ENCODE assay signal across 17 cellular contexts in the genomic region with DNA sequence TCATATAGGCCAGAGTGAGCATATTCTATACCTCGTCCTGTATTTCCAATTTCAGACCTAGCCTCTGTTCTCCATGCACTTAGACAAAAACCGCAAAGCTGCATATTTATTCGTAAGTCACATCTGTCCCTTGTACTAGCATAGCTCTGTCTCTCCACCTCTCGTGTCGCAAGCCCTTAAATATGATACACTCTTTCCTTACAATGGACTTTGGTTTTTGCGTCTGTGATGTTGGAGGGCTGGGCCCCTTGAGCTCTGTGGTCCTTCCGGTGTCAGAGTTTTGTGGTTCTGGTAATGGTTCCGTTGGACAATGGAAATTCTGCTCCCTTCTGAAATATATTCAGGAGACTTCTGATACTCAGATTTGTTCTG. TPM values are rescaled to one million over a fixed set of nuclear protein-coding genes. Genes with fewer than 3 reads are reported as not detected.
DNase-seq lines count a peak whose midpoint lies in the region; ATAC-seq lines count a peak whose summit lies in the region.
"Had no signal": no experiment of that assay in that cellular context is flagged by ENCODE, and none has a peak within 500 bp of the region (broad histone marks: within the 10 kb centered on the region; RNA-seq: fewer than 3 reads in every experiment).

No MANE protein-coding gene starts in this region.

- POLR2A ChIA-PET in CD4-positive, alpha-beta memory T cell (lab: Charles Lee; ENCODE audit: partially characterized antibody) = interaction anchor here (1.0 to 19.4 kb wide), 18 partner anchors 11 to 368 kb away, joined by 3 to 578 read pairs (median 8); a partner anchor contains a TSS
- POLR2A ChIA-PET in activated CD8-positive, alpha-beta T cell treated with anti-CD3 and anti-CD28 coated beads, Interleukin-2, amount 10 ng/mL, durations not matched to agents 7 days and 5 days (lab: Charles Lee) = interaction anchor here (0.5 to 9.9 kb wide), 12 partner anchors 10 to 579 kb away, joined by 3 to 223 read pairs (median 4); a partner anchor contains a TSS
- POLR2A ChIA-PET in naive thymus-derived CD4-positive, alpha-beta T cell (lab: Charles Lee) = interaction anchor here (0.8 to 10.5 kb wide), 19 partner anchors 10 to 429 kb away, joined by 3 to 214 read pairs (median 4); a partner anchor contains a TSS

- no peaks in the 10 kb centered on the region for H3K27me3 Mint-ChIP-seq in CD4-positive, CD25-positive, alpha-beta regulatory T cell
- H3K27me3 Mint-ChIP-seq in CD4-positive, alpha-beta memory T cell = no peaks in the 10 kb centered on the region
- no peaks in the 10 kb centered on the region for H3K27me3 Mint-ChIP-seq in activated CD8-positive, alpha-beta T cell treated with anti-CD3 and anti-CD28 coated beads, Interleukin-2, amount 10 ng/mL, durations not matched to agents 7 days and 5 days (ENCODE audit: low read depth)
- no peaks in the 10 kb centered on the region for H3K27me3 Mint-ChIP-seq in naive thymus-derived CD4-positive, alpha-beta T cell
- H3K27me3 Mint-ChIP-seq: B cell had no signal

- peaks cover 35 to 89% (median 71%) of the 10 kb centered on the region in 4 donors for H3K4me1 Mint-ChIP-seq in CD4-positive, CD25-positive, alpha-beta regulatory T cell
- peaks cover 66 to 88% (median 74%) of the 10 kb centered on the region in 4 donors for H3K4me1 Mint-ChIP-seq in CD4-positive, alpha-beta memory T cell
- H3K4me1 Mint-ChIP-seq in activated CD8-positive, alpha-beta T cell treated with anti-CD3 and anti-CD28 coated beads, Interleukin-2, amount 10 ng/mL, durations not matched to agents 7 days and 5 days (ENCODE audit: low read depth) = peaks cover 78% of the 10 kb centered on the region
- peaks cover 56 to 92% (median 80%) of the 10 kb centered on the region in 7 donors for H3K4me1 Mint-ChIP-seq in naive thymus-derived CD4-positive, alpha-beta T cell

- H3K4me1 ChIP-seq in CD4-positive, CD25-positive, alpha-beta regulatory T cell (ENCODE audit: control insufficient read depth, insufficient read depth, low read length, poor library complexity, severe bottlenecking) = peaks cover 99% of the 10 kb centered on the region
- peaks cover 94% of the 10 kb centered on the region for H3K4me1 ChIP-seq in CD4-positive, alpha-beta memory T cell (ENCODE audit: insufficient read depth, low read length)
- peaks cover 65 to 84% of the 10 kb centered on the region in 2 donors for H3K4me1 ChIP-seq in naive thymus-derived CD4-positive, alpha-beta T cell (ENCODE audit: control insufficient read depth in 2 of 2, insufficient read depth in 2 of 2, low read length in 2 of 2)
- H3K4me1 ChIP-seq: parathyroid adenoma had no signal

- H3K36me3 Mint-ChIP-seq in CD4-positive, CD25-positive, alpha-beta regulatory T cell = peaks cover 33% of the 10 kb centered on the region
- H3K36me3 Mint-ChIP-seq in CD4-positive, alpha-beta memory T cell = peaks cover 22 to 32% of the 10 kb centered on the region in 2 donors
- peaks cover 66% of the 10 kb centered on the region for H3K36me3 Mint-ChIP-seq in activated CD8-positive, alpha-beta T cell treated with anti-CD3 and anti-CD28 coated beads, Interleukin-2, amount 10 ng/mL, durations not matched to agents 7 days and 5 days (ENCODE audit: low read depth)
- peaks cover 4 to 30% (median 13%) of the 10 kb centered on the region in 5 donors for H3K36me3 Mint-ChIP-seq in naive thymus-derived CD4-positive, alpha-beta T cell

- CTCF ChIA-PET in CD4-positive, alpha-beta memory T cell (lab: Charles Lee; ENCODE audit: partially characterized antibody) = interaction anchor here (0.6 to 10.2 kb wide), 12 partner anchors 8 to 143 kb away, joined by 3 to 84 read pairs (median 4); a partner anchor contains a TSS
- CTCF ChIA-PET in activated CD8-positive, alpha-beta T cell treated with anti-CD3 and anti-CD28 coated beads, Interleukin-2, amount 10 ng/mL, durations not matched to agents 7 days and 5 days (lab: Charles Lee) = interaction anchor here (1.0 to 6.9 kb wide), 10 partner anchors 10 to 139 kb away, joined by 3 to 51 read pairs (median 6); a partner anchor contains a TSS
- CTCF ChIA-PET in naive thymus-derived CD4-positive, alpha-beta T cell (lab: Charles Lee) = interaction anchor here (0.8 to 1.6 kb wide), 5 partner anchors 11 to 88 kb away, joined by 3 to 4 read pairs (median 4); no protein-coding TSS in a partner anchor

- peak overlapping the region; percentile 88 for H3K4me3 ChIP-seq in CD4-positive, CD25-positive, alpha-beta regulatory T cell (ENCODE audit: low read depth, low read length)
- peak overlapping the region; percentile 44 to 48 for H3K4me3 ChIP-seq in CD4-positive, alpha-beta memory T cell (ENCODE audit: low read length in 2 of 2)
- peak overlapping the region; percentile 55 for H3K4me3 ChIP-seq in naive thymus-derived CD4-positive, alpha-beta T cell (ENCODE audit: low read length)
- H3K4me3 ChIP-seq: thoracic aorta had no signal

- no peak for ATAC-seq in CD4-positive, CD25-positive, alpha-beta regulatory T cell (ENCODE audit: low read depth in 2 of 2)
- ATAC-seq in activated CD8-positive, alpha-beta T cell treated with anti-CD3 and anti-CD28 coated beads, Interleukin-2, amount 10 ng/mL, durations not matched to agents 7 days and 5 days = peak; percentile 31
- no peak for ATAC-seq in naive thymus-derived CD4-positive, alpha-beta T cell
- ATAC-seq in HG03108 (IDR thresholded peaks at IDR 0.05; ENCODE audit: unreplicated experiment) = no peak
- ATAC-seq in GM18511 (IDR thresholded peaks at IDR 0.05; ENCODE audit: unreplicated experiment) = no peak

- intact Hi-C loops in CD4-positive, alpha-beta memory T cell (cut with micrococcal nuclease) = loop anchor here (1.0 kb wide), 1 partner anchor 9 kb away; no protein-coding TSS in a partner anchor
- intact Hi-C loops in naive thymus-derived CD4-positive, alpha-beta T cell (cut with micrococcal nuclease) = loop anchor here (1.0 to 5.0 kb wide), 3 partner anchors 9 to 330 kb away; no protein-coding TSS in a partner anchor

- H3K9me3 Mint-ChIP-seq in CD4-positive, CD25-positive, alpha-beta regulatory T cell = no peaks in the 10 kb centered on the region
- no peaks in the 10 kb centered on the region for H3K9me3 Mint-ChIP-seq in CD4-positive, alpha-beta memory T cell
- H3K9me3 Mint-ChIP-seq in activated CD8-positive, alpha-beta T cell treated with anti-CD3 and anti-CD28 coated beads, Interleukin-2, amount 10 ng/mL, durations not matched to agents 7 days and 5 days (ENCODE audit: insufficient read depth) = no peaks in the 10 kb centered on the region
- peaks cover 0 to 1% (median 0%) of the 10 kb centered on the region in 11 donors for H3K9me3 Mint-ChIP-seq in naive thymus-derived CD4-positive, alpha-beta T cell

- H3K4me3 Mint-ChIP-seq in CD4-positive, CD25-positive, alpha-beta regulatory T cell = peak overlapping the region; percentile 84 to 92 (median 86)
- peak overlapping the region; percentile 82 to 92 (median 88) for H3K4me3 Mint-ChIP-seq in CD4-positive, alpha-beta memory T cell
- peak overlapping the region; percentile 73 for H3K4me3 Mint-ChIP-seq in activated CD8-positive, alpha-beta T cell treated with anti-CD3 and anti-CD28 coated beads, Interleukin-2, amount 10 ng/mL, durations not matched to agents 7 days and 5 days
- H3K4me3 Mint-ChIP-seq in naive thymus-derived CD4-positive, alpha-beta T cell = peak overlapping the region; percentile 73 to 97 (median 84)
- H3K4me3 Mint-ChIP-seq: B cell had no signal

- DNase-seq in CD4-positive, CD25-positive, alpha-beta regulatory T cell = peak in 1 of 3 donors; percentile 68
- peak in 2 of 5 donors; percentile 23 to 69 for DNase-seq in CD4-positive, alpha-beta memory T cell
- DNase-seq in activated CD8-positive, alpha-beta T cell treated with anti-CD3 and anti-CD28 coated beads, Interleukin-2, amount 10 ng/mL, durations not matched to agents 7 days and 5 days = peak; percentile 53
- DNase-seq in naive thymus-derived CD4-positive, alpha-beta T cell = peak in 1 of 9 donors; percentile 46
- DNase-seq in SIG-M5 treated with dmso at 0.1 percent for 504 hours (lab: John Stamatoyannopoulos, UW; ENCODE audit: unreplicated experiment) (no peak), DMS79 (lab: John Stamatoyannopoulos, UW) (no peak)
- DNase-seq: GF-D8; head of caudate nucleus; NCI-H524; stimulated activated CD8-positive, alpha-beta memory T cell treated with anti-CD3 and anti-CD28 coated beads, Interleukin-4, amount 100 ng/mL, for 48 hours had no signal

- no peaks in the 10 kb centered on the region for H3K27me3 ChIP-seq in CD4-positive, CD25-positive, alpha-beta regulatory T cell (ENCODE audit: control insufficient read depth, insufficient read depth, low read length)
- H3K27me3 ChIP-seq in CD4-positive, alpha-beta memory T cell (ENCODE audit: insufficient read depth, low read length) = no peaks in the 10 kb centered on the region
- H3K27me3 ChIP-seq in naive thymus-derived CD4-positive, alpha-beta T cell (ENCODE audit: control insufficient read depth in 2 of 2, insufficient read depth in 2 of 2, low read length in 2 of 2) = no peaks in the 10 kb centered on the region

- H3K9me3 ChIP-seq in CD4-positive, CD25-positive, alpha-beta regulatory T cell (ENCODE audit: control insufficient read depth in 2 of 2, low read length in 2 of 2) = no peaks in the 10 kb centered on the region
- H3K9me3 ChIP-seq in CD4-positive, alpha-beta memory T cell (ENCODE audit: control insufficient read depth in 1 of 2, low read length in 2 of 2) = no peaks in the 10 kb centered on the region
- H3K9me3 ChIP-seq in naive thymus-derived CD4-positive, alpha-beta T cell (ENCODE audit: control insufficient read depth in 2 of 3, low read length in 3 of 3) = no peaks in the 10 kb centered on the region
- H3K9me3 ChIP-seq: thoracic aorta had no signal

- H3K27ac ChIP-seq in CD4-positive, CD25-positive, alpha-beta regulatory T cell (ENCODE audit: insufficient read depth, low read length, poor library complexity, severe bottlenecking) = peak overlapping the region; percentile 95
- peak overlapping the region; percentile 83 for H3K27ac ChIP-seq in CD4-positive, alpha-beta memory T cell (ENCODE audit: low read depth, low read length)
- H3K27ac ChIP-seq in naive thymus-derived CD4-positive, alpha-beta T cell (ENCODE audit: low read depth, low read length) = peak overlapping the region; percentile 94
- H3K27ac ChIP-seq: HL-60, parathyroid adenoma, thoracic aorta had no signal

- peak overlapping the region; percentile 98 to 100 (median 98) for H3K27ac Mint-ChIP-seq in CD4-positive, CD25-positive, alpha-beta regulatory T cell
- peak overlapping the region; percentile 93 to 100 (median 99) for H3K27ac Mint-ChIP-seq in CD4-positive, alpha-beta memory T cell
- peak overlapping the region; percentile 91 for H3K27ac Mint-ChIP-seq in activated CD8-positive, alpha-beta T cell treated with anti-CD3 and anti-CD28 coated beads, Interleukin-2, amount 10 ng/mL, durations not matched to agents 7 days and 5 days
- H3K27ac Mint-ChIP-seq in naive thymus-derived CD4-positive, alpha-beta T cell = peak overlapping the region in 8 of 9 donors; percentile 92 to 100 (median 98)
- H3K27ac Mint-ChIP-seq: B cell had no signal

- no peaks in the 10 kb centered on the region for H3K36me3 ChIP-seq in CD4-positive, CD25-positive, alpha-beta regulatory T cell (ENCODE audit: control insufficient read depth, insufficient read depth, low read length)
- no peaks in the 10 kb centered on the region for H3K36me3 ChIP-seq in CD4-positive, alpha-beta memory T cell (ENCODE audit: insufficient read depth, low read length)
- no peaks in the 10 kb centered on the region for H3K36me3 ChIP-seq in naive thymus-derived CD4-positive, alpha-beta T cell (ENCODE audit: control insufficient read depth in 2 of 3, insufficient read depth in 3 of 3, low read length in 3 of 3)
- H3K36me3 ChIP-seq: thoracic aorta had no signal

RNA-seq across cellular contexts. Expression of a gene that starts 11.3 kb away (rescaled TPM):
- 457 TPM for total RNA-seq in CD4-positive, CD25-positive, alpha-beta regulatory T cell
- polyA plus RNA-seq in CD4-positive, CD25-positive, alpha-beta regulatory T cell = 100 to 1,000 TPM; 194 to 221 (median 199) TPM
- total RNA-seq in CD4-positive, alpha-beta memory T cell = 100 to 1,000 TPM; 247 to 284 TPM
- 100 to 1,000 TPM; 246 to 251 TPM for polyA plus RNA-seq in CD4-positive, alpha-beta memory T cell
- total RNA-seq in activated CD8-positive, alpha-beta T cell treated with anti-CD3 and anti-CD28 coated beads, Interleukin-2, amount 10 ng/mL, durations not matched to agents 7 days and 5 days = 100 to 1,000 TPM; 318 to 343 TPM
- total RNA-seq in naive thymus-derived CD4-positive, alpha-beta T cell = 100 to 1,000 TPM; 224 to 359 (median 320) TPM
- polyA plus RNA-seq in naive thymus-derived CD4-positive, alpha-beta T cell = 100 to 1,000 TPM; 191 to 285 TPM

RNA-seq across cellular contexts. Expression of a gene that starts 51.5 kb away (rescaled TPM):
- 2.1 TPM for total RNA-seq in CD4-positive, CD25-positive, alpha-beta regulatory T cell
- 1 to 10 TPM; 2.1 to 4.8 (median 3.5) TPM for polyA plus RNA-seq in CD4-positive, CD25-positive, alpha-beta regulatory T cell
- total RNA-seq in CD4-positive, alpha-beta memory T cell = 1 to 10 TPM; 2.9 to 3.0 TPM
- polyA plus RNA-seq in CD4-positive, alpha-beta memory T cell = 1 to 10 TPM; 5.3 to 5.4 TPM
- under 1 TPM; 0.52 to 0.66 TPM for total RNA-seq in activated CD8-positive, alpha-beta T cell treated with anti-CD3 and anti-CD28 coated beads, Interleukin-2, amount 10 ng/mL, durations not matched to agents 7 days and 5 days
- total RNA-seq in naive thymus-derived CD4-positive, alpha-beta T cell = 10 to 100 TPM in 1 of 5 experiments, 1 to 10 TPM in 3, under 1 TPM in 1; 0.17 to 11.2 (median 2.7) TPM
- 1 to 10 TPM; 5.7 to 7.0 TPM for polyA plus RNA-seq in naive thymus-derived CD4-positive, alpha-beta T cell
- total RNA-seq: SK-MEL-5 had no signal
